Comparison of ENCODE assay signal across 27 cellular contexts in the genomic region with DNA sequence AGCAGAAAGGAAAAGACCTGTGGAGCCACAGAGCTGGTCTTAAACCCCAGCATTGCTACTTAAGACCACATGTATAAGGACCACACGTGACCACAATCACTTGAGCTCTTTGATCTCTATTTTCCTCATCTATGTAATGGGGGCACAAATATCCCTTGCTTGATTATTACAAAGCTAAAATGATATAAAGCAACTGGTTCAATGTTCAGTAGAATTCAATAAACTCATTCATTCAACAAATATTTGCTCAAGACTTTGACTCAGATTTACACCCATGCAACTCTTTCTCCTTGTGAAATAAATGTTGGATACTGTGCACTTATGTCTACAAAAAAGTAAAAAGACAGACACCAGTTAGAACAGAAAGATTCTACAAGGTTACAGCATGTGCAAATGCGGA.
"Had no signal": no experiment of that assay in that cellular context is flagged by ENCODE, and none has a peak within 500 bp of the region (broad histone marks: within the 10 kb centered on the region; RNA-seq: fewer than 3 reads in every experiment).

No MANE protein-coding gene starts in this region.

- H2AFZ ChIP-seq: neural progenitor cell, parathyroid adenoma had no signal

- H3K4me1 ChIP-seq: foreskin keratinocyte, neural progenitor cell, prostate gland, testis, tibial artery, upper lobe of left lung had no signal

- H3K4me2 ChIP-seq: neural progenitor cell had no signal

- H3K79me2 ChIP-seq: parathyroid adenoma had no signal

- H3K4me3 ChIP-seq: coronary artery, esophagus muscularis mucosa, heart right ventricle, neural progenitor cell, prostate gland, right atrium auricular region, sigmoid colon, testis, tibial artery, upper lobe of left lung had no signal

- DNase-seq: dermis blood vessel endothelial cell; effector memory CD4-positive, alpha-beta T cell; foreskin keratinocyte; glutamatergic neuron; heart right ventricle; hippocampal formation; kidney glomerular epithelial cell; mesenchymal stem cell; naive thymus-derived CD4-positive, alpha-beta T cell; sigmoid colon; stimulated activated CD4-positive, alpha-beta T cell treated with anti-CD3 and anti-CD28 coated beads, Interleukin-2, amount 100 ng/mL, for 24 hours; stimulated activated CD4-positive, alpha-beta T cell treated with anti-CD3 and anti-CD28 coated beads, Interleukin-4, amount 100 ng/mL, for 24 hours; stimulated activated naive CD8-positive, alpha-beta T cell treated with anti-CD3 and anti-CD28 coated beads, Interleukin-15, Interleukin-2, amounts not matched to agents 100 U/mL and 50 U/mL, for 24 hours; substantia nigra; testis; tibial artery; upper lobe of left lung had no signal

- ATAC-seq: foreskin keratinocyte; heart right ventricle; naive thymus-derived CD4-positive, alpha-beta T cell; stimulated activated effector memory CD8-positive, alpha-beta T cell treated with anti-CD3 and anti-CD28 coated beads, Interleukin-12 subunit alpha, Interleukin-12 subunit beta, amount 100 ng/mL, for 72 hours; stimulated activated naive CD8-positive, alpha-beta T cell treated with anti-CD3 and anti-CD28 coated beads, Interleukin-15, Interleukin-2, amounts not matched to agents 100 U/mL and 50 U/mL, for 24 hours had no signal

- H3K27me3 ChIP-seq: esophagus muscularis mucosa, foreskin keratinocyte, heart right ventricle, neural progenitor cell, right atrium auricular region, sigmoid colon, testis, tibial artery, upper lobe of left lung had no signal

- H3K9ac ChIP-seq: neural progenitor cell, parathyroid adenoma had no signal

- FAIRE-seq: endothelial cell of umbilical vein, islet of Langerhans, urothelium cell line had no signal

- H3K27ac ChIP-seq: coronary artery, esophagus muscularis mucosa, foreskin keratinocyte, heart right ventricle, neural progenitor cell, parathyroid adenoma, prostate gland, right atrium auricular region, sigmoid colon, testis, tibial artery, upper lobe of left lung had no signal

- H3K36me3 ChIP-seq: esophagus muscularis mucosa, heart right ventricle, neural progenitor cell, prostate gland, right atrium auricular region, sigmoid colon, tibial artery, upper lobe of left lung had no signal

- H3K9me3 ChIP-seq: esophagus muscularis mucosa, heart right ventricle, prostate gland, right atrium auricular region, sigmoid colon, testis, tibial artery, upper lobe of left lung had no signal
